ENCODE assay signal across 31 cellular contexts in genomic region chr17:48338720-48339119, GRCh38.
"Had no signal": no experiment of that assay in that cellular context is flagged by ENCODE, and none has a peak within 500 bp of the region (broad histone marks: within the 10 kb centered on the region; RNA-seq: fewer than 3 reads in every experiment).

No MANE protein-coding gene starts in this region.

- ATAC-seq: activated CD8-positive, alpha-beta T cell treated with anti-CD3 and anti-CD28 coated beads, Interleukin-2, amount 10 ng/mL, durations not matched to agents 7 days and 5 days; activated T-cell treated with anti-CD3 and anti-CD28 coated beads, Interleukin-2, amount 50 U/mL, for 4 hours; PC-3 had no signal

- H3K27me3 Mint-ChIP-seq: activated CD4-positive, alpha-beta T cell treated with anti-CD3 and anti-CD28 coated beads, Interleukin-2, amount 10 ng/mL, durations not matched to agents 7 days and 5 days; activated naive CD4-positive, alpha-beta T cell treated with anti-CD3 and anti-CD28 coated beads, Interleukin-2, amount 10 ng/mL, durations not matched to agents 7 days and 5 days; activated naive CD8-positive, alpha-beta T cell had no signal

- H3K4me3 Mint-ChIP-seq: activated CD4-positive, alpha-beta T cell treated with anti-CD3 and anti-CD28 coated beads, Interleukin-2, amount 10 ng/mL, durations not matched to agents 7 days and 5 days; activated CD8-positive, alpha-beta T cell treated with anti-CD3 and anti-CD28 coated beads, Interleukin-2, amount 10 ng/mL, durations not matched to agents 7 days and 5 days; activated naive CD4-positive, alpha-beta T cell treated with anti-CD3 and anti-CD28 coated beads, Interleukin-2, amount 10 ng/mL, durations not matched to agents 7 days and 5 days; activated naive CD8-positive, alpha-beta T cell; activated T-cell treated with anti-CD3 and anti-CD28 coated beads, Interleukin-2, amount 50 U/mL, for 4 hours; activated T-helper 1 cell treated with anti-CD3 and anti-CD28 coated beads, Interleukin-12 subunit alpha, Interleukin-12 subunit beta, Interleukin-2, Interleukin-4 antibody, amounts not matched to agents 30 ng/mL and 10 ng/mL and 1 ng/mL, durations not matched to agents 14 hours and 24 hours and 36 hours had no signal

- H3K36me3 ChIP-seq: brain microvascular endothelial cell had no signal

- DNase-seq: activated CD4-positive, alpha-beta T cell treated with anti-CD3 and anti-CD28 coated beads, Interleukin-2, amount 10 ng/mL, durations not matched to agents 7 days and 5 days; activated CD4-positive, alpha-beta T cell treated with anti-CD3 and anti-CD28 coated beads, Interleukin-2, amount 50 U/mL, for 48 hours; activated CD8-positive, alpha-beta T cell treated with anti-CD3 and anti-CD28 coated beads, Interleukin-2, amount 10 ng/mL, durations not matched to agents 7 days and 5 days; activated effector memory CD4-positive, alpha-beta T cell treated with Interleukin-2 at 50 U/mL for 16 hours; activated naive CD4-positive, alpha-beta T cell treated with anti-CD3 and anti-CD28 coated beads, Interleukin-2, amount 10 ng/mL, durations not matched to agents 7 days and 5 days; activated T-cell treated with anti-CD3 and anti-CD28 coated beads for 4 hours; activated T-cell treated with anti-CD3 and anti-CD28 coated beads, Interleukin-2, amount 50 U/mL, for 4 hours; amniotic stem cell; aorta; brain microvascular endothelial cell; central memory CD4-positive, alpha-beta T cell; NCI-H1092 treated with DMSO at 0.1 percent for 48 hours; NCI-H1417; NCI-H146; NCI-H187; NCI-H2029 treated with DMSO at 0.1 percent for 48 hours; NCI-H2107; NCI-H2171; NCI-H510A; NCI-H526; NCI-H748 treated with DMSO at 0.1 percent for 48 hours; NK-92 treated with Interleukin-12 subunit alpha and Interleukin-12 subunit beta, amount 100 ng/mL, for 24 hours; PC-3; Right ventricle myocardium superior; SW 1271; T-helper 1 cell; T-helper 2 cell; T-helper 9 cell had no signal

- H3K27ac ChIP-seq: brain microvascular endothelial cell, KMS-11 had no signal

- H3K9me3 Mint-ChIP-seq: activated CD4-positive, alpha-beta T cell treated with anti-CD3 and anti-CD28 coated beads, Interleukin-2, amount 10 ng/mL, durations not matched to agents 7 days and 5 days; activated naive CD4-positive, alpha-beta T cell treated with anti-CD3 and anti-CD28 coated beads, Interleukin-2, amount 10 ng/mL, durations not matched to agents 7 days and 5 days; activated T-cell treated with anti-CD3 and anti-CD28 coated beads, Interleukin-2, amount 50 U/mL, for 4 hours; activated T-helper 1 cell treated with anti-CD3 and anti-CD28 coated beads, Interleukin-12 subunit alpha, Interleukin-12 subunit beta, Interleukin-2, Interleukin-4 antibody, amounts not matched to agents 30 ng/mL and 10 ng/mL and 1 ng/mL, durations not matched to agents 14 hours and 24 hours and 36 hours had no signal

- H3K36me3 Mint-ChIP-seq: activated naive CD8-positive, alpha-beta T cell had no signal

- H3K27ac Mint-ChIP-seq: activated CD4-positive, alpha-beta T cell treated with anti-CD3 and anti-CD28 coated beads, Interleukin-2, amount 10 ng/mL, durations not matched to agents 7 days and 5 days; activated CD8-positive, alpha-beta T cell treated with anti-CD3 and anti-CD28 coated beads, Interleukin-2, amount 10 ng/mL, durations not matched to agents 7 days and 5 days; activated naive CD4-positive, alpha-beta T cell treated with anti-CD3 and anti-CD28 coated beads, Interleukin-2, amount 10 ng/mL, durations not matched to agents 7 days and 5 days; activated T-helper 1 cell treated with anti-CD3 and anti-CD28 coated beads, Interleukin-12 subunit alpha, Interleukin-12 subunit beta, Interleukin-2, Interleukin-4 antibody, amounts not matched to agents 30 ng/mL and 10 ng/mL and 1 ng/mL, durations not matched to agents 14 hours and 24 hours and 36 hours had no signal
